Comparison of ENCODE assay signal across 22 cellular contexts in the genomic region with DNA sequence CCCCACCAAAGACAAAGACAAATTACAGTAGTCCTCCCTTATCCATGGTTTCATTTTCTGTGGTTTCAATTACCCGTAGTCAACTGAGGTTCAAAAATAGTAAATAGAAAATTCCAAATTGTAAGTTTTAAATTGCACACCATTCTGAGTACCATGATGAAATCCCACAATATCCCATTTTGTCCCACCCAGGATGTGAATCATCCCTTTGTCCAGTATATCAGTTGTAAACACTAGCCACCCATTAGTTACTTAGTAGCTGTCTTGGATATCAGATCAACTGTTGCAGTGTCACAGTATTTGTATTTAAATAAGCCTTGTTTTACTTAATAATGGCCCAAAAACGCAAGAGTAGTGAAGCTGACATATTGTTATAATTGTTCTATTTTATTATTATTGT.
"Had no signal": no experiment of that assay in that cellular context is flagged by ENCODE, and none has a peak within 500 bp of the region (broad histone marks: within the 10 kb centered on the region; RNA-seq: fewer than 3 reads in every experiment).

No MANE protein-coding gene starts in this region.

- H3K27me3 Mint-ChIP-seq: activated CD4-positive, alpha-beta T cell treated with anti-CD3 and anti-CD28 coated beads, Interleukin-2, amount 10 ng/mL, durations not matched to agents 24 days and 14 days; stimulated activated naive B cell treated with anti-CD40 and anti-IgM and Interleukin-4, amounts not matched to agents 10 μg/mL and 1 μg/mL and 100 μg/mL, for 72 hours had no signal

- H3K27ac ChIP-seq: body of pancreas, coronary artery, esophagus squamous epithelium, foreskin keratinocyte, neutrophil, parathyroid adenoma, tibial artery, uterus had no signal

- H3K36me3 Mint-ChIP-seq: activated naive CD4-positive, alpha-beta T cell treated with anti-CD3 and anti-CD28 coated beads, Interleukin-2, amount 50 U/mL, for 72 hours; natural killer cell; stimulated activated naive B cell treated with anti-CD40 and anti-IgM and Interleukin-4, amounts not matched to agents 10 μg/mL and 1 μg/mL and 100 μg/mL, for 72 hours had no signal

- ATAC-seq: activated naive CD4-positive, alpha-beta T cell treated with anti-CD3 and anti-CD28 coated beads, Interleukin-2, amount 50 U/mL, for 72 hours; activated T-cell treated with anti-CD3 and anti-CD28 coated beads, Interleukin-2, amount 50 U/mL, for 72 hours; body of pancreas; foreskin keratinocyte; natural killer cell; stimulated activated naive B cell treated with anti-CD40 and anti-IgM and Interleukin-4, amounts not matched to agents 10 μg/mL and 1 μg/mL and 100 μg/mL, for 72 hours had no signal

- H3K4me3 Mint-ChIP-seq: activated CD4-positive, alpha-beta T cell treated with anti-CD3 and anti-CD28 coated beads, Interleukin-2, amount 10 ng/mL, durations not matched to agents 24 days and 14 days; activated T-cell treated with anti-CD3 and anti-CD28 coated beads, Interleukin-2, amount 50 U/mL, for 72 hours; central memory CD8-positive, alpha-beta T cell; natural killer cell; stimulated activated naive B cell treated with anti-CD40 and anti-IgM and Interleukin-4, amounts not matched to agents 10 μg/mL and 1 μg/mL and 100 μg/mL, for 72 hours had no signal

- H3K9me3 Mint-ChIP-seq: activated CD4-positive, alpha-beta T cell treated with anti-CD3 and anti-CD28 coated beads, Interleukin-2, amount 10 ng/mL, durations not matched to agents 24 days and 14 days; activated naive CD4-positive, alpha-beta T cell treated with anti-CD3 and anti-CD28 coated beads, Interleukin-2, amount 50 U/mL, for 72 hours; activated T-cell treated with anti-CD3 and anti-CD28 coated beads, Interleukin-2, amount 50 U/mL, for 72 hours; central memory CD8-positive, alpha-beta T cell; natural killer cell had no signal

- H3K27ac Mint-ChIP-seq: activated CD4-positive, alpha-beta T cell treated with anti-CD3 and anti-CD28 coated beads, Interleukin-2, amount 10 ng/mL, durations not matched to agents 24 days and 14 days; activated naive CD4-positive, alpha-beta T cell treated with anti-CD3 and anti-CD28 coated beads, Interleukin-2, amount 50 U/mL, for 72 hours; activated T-cell treated with anti-CD3 and anti-CD28 coated beads, Interleukin-2, amount 50 U/mL, for 72 hours; natural killer cell; stimulated activated naive B cell treated with anti-CD40 and anti-IgM and Interleukin-4, amounts not matched to agents 10 μg/mL and 1 μg/mL and 100 μg/mL, for 72 hours had no signal

- H3K4me3 ChIP-seq: body of pancreas, coronary artery, esophagus squamous epithelium, tibial artery, uterus had no signal

- H3K36me3 ChIP-seq: esophagus squamous epithelium, neutrophil, tibial artery, uterus had no signal

- H3K27me3 ChIP-seq: body of pancreas, esophagus squamous epithelium, foreskin keratinocyte, neutrophil, tibial artery, uterus had no signal

- H3K79me2 ChIP-seq: parathyroid adenoma had no signal

- H3K4me1 ChIP-seq: body of pancreas, esophagus squamous epithelium, foreskin keratinocyte, parathyroid adenoma, tibial artery, uterus had no signal

- H3K4me1 Mint-ChIP-seq: activated CD4-positive, alpha-beta T cell treated with anti-CD3 and anti-CD28 coated beads, Interleukin-2, amount 10 ng/mL, durations not matched to agents 24 days and 14 days; central memory CD8-positive, alpha-beta T cell; natural killer cell; stimulated activated naive B cell treated with anti-CD40 and anti-IgM and Interleukin-4, amounts not matched to agents 10 μg/mL and 1 μg/mL and 100 μg/mL, for 72 hours had no signal

- H2AFZ ChIP-seq: parathyroid adenoma had no signal

- DNase-seq: activated CD4-positive, alpha-beta T cell treated with anti-CD3 and anti-CD28 coated beads, Interleukin-2, amount 10 ng/mL, durations not matched to agents 24 days and 14 days; activated CD4-positive, CD25-positive, alpha-beta regulatory T cell; activated CD8-positive, alpha-beta memory T cell treated with anti-CD3 and anti-CD28 coated beads, Interleukin-2, amount 50 U/mL, for 48 hours; activated gamma-delta T cell; activated T-cell treated with anti-CD3 and anti-CD28 coated beads, Interleukin-2, amount 50 U/mL, for 72 hours; body of pancreas; esophagus squamous epithelium; foreskin keratinocyte; glutamatergic neuron; hypothalamus; mesendoderm; natural killer cell; stimulated activated CD4-positive, alpha-beta T cell treated with anti-CD3 and anti-CD28 coated beads, Interleukin-15, amount 100 ng/mL, for 24 hours; stimulated activated CD4-positive, alpha-beta T cell treated with anti-CD3 and anti-CD28 coated beads, Interleukin-4, amount 100 ng/mL, for 1 hour; stimulated activated naive B cell treated with anti-CD40 and anti-IgM and Interleukin-4, amounts not matched to agents 10 μg/mL and 1 μg/mL and 100 μg/mL, for 72 hours; tibial artery; uterus had no signal
